In the genomic region with DNA sequence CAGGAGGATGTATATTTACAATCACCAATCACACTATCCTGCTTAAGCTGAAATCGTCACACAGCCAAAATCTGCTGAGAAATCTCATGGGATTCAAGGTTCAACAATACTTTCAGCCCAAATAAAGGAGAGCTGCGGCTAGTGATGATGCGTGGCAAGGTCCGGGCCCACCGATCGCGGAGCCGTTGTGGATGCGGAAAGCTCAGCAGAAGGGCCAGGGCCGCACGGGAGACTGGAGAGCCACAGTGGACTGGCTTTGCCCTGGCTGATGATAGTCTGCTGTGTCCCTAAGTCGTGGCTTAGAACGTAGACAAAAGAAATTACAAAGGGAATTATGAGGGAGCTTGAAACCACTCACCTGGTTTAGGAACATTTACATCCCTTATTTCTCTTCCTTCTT, we compare ENCODE assay signal across 25 cellular contexts.
"Had no signal": no experiment of that assay in that cellular context is flagged by ENCODE, and none has a peak within 500 bp of the region (broad histone marks: within the 10 kb centered on the region; RNA-seq: fewer than 3 reads in every experiment).

No MANE protein-coding gene starts in this region.

- H3K27ac ChIP-seq: gastrocnemius medialis, left lung, neutrophil, pancreas, thyroid gland had no signal

- ATAC-seq: gastrocnemius medialis; left cardiac atrium; left lung; mucosa of descending colon; natural killer cell treated with Interleukin-12 subunit alpha and Interleukin-12 subunit beta and Interleukin-15 and Interleukin-18, amount 100 ng/mL, for 72 hours; pancreas; sciatic nerve; stimulated activated naive CD8-positive, alpha-beta T cell treated with anti-CD3 and anti-CD28 coated beads, Interleukin-15, amount 100 ng/mL, for 72 hours had no signal

- H3K4me1 Mint-ChIP-seq: naive B cell, neural crest cell had no signal

- H3K36me3 ChIP-seq: gastrocnemius medialis, left lung, neutrophil, pancreas, thyroid gland had no signal

- H3K27me3 Mint-ChIP-seq: type B pancreatic cell had no signal

- H3K9me3 ChIP-seq: gastrocnemius medialis, left lung, mucosa of descending colon, neutrophil, pancreas, thyroid gland had no signal

- H3K27me3 ChIP-seq: gastrocnemius medialis, left lung, neutrophil, pancreas, thyroid gland had no signal

- H3K4me2 ChIP-seq: smooth muscle cell had no signal

- H3K36me3 Mint-ChIP-seq: mesothelial cell of epicardium; naive B cell; natural killer cell treated with Interleukin-12 subunit alpha and Interleukin-12 subunit beta and Interleukin-15 and Interleukin-18, amount 100 ng/mL, for 72 hours; type B pancreatic cell had no signal

- H3K4me1 ChIP-seq: gastrocnemius medialis, left lung, pancreas, thyroid gland had no signal

- H3K4me3 ChIP-seq: gastrocnemius medialis, left lung, mucosa of descending colon, pancreas, smooth muscle cell, thyroid gland had no signal

- H3K4me3 Mint-ChIP-seq: mesothelial cell of epicardium; naive B cell; natural killer cell treated with Interleukin-12 subunit alpha and Interleukin-12 subunit beta and Interleukin-15 and Interleukin-18, amount 100 ng/mL, for 72 hours; neural crest cell; stimulated activated naive CD8-positive, alpha-beta T cell treated with anti-CD3 and anti-CD28 coated beads, Interleukin-15, amount 100 ng/mL, for 72 hours; type B pancreatic cell had no signal

- H3K27ac Mint-ChIP-seq: mesothelial cell of epicardium; naive B cell; natural killer cell treated with Interleukin-12 subunit alpha and Interleukin-12 subunit beta and Interleukin-15 and Interleukin-18, amount 100 ng/mL, for 72 hours; stimulated activated naive CD8-positive, alpha-beta T cell treated with anti-CD3 and anti-CD28 coated beads, Interleukin-15, amount 100 ng/mL, for 72 hours; type B pancreatic cell had no signal

- H3K9me3 Mint-ChIP-seq: natural killer cell treated with Interleukin-12 subunit alpha and Interleukin-12 subunit beta and Interleukin-15 and Interleukin-18, amount 100 ng/mL, for 72 hours; stimulated activated naive CD8-positive, alpha-beta T cell treated with anti-CD3 and anti-CD28 coated beads, Interleukin-15, amount 100 ng/mL, for 72 hours had no signal

- DNase-seq: cerebellar nuclear complex; effector CD8-positive, alpha-beta T cell; foreskin fibroblast; gastrocnemius medialis; head of caudate nucleus; left cardiac atrium; mesenchymal stem cell; mucosa of descending colon; naive B cell; pancreas; stimulated activated CD4-positive, alpha-beta T cell treated with anti-CD3 and anti-CD28 coated beads, Interleukin-12 subunit alpha, Interleukin-12 subunit beta, amount 100 ng/mL, for 4 hours; stimulated activated CD4-positive, alpha-beta T cell treated with anti-CD3 and anti-CD28 coated beads, Interleukin-1b, Interleukin-23, amount 100 ng/mL, for 48 hours; stimulated activated CD4-positive, alpha-beta T cell treated with anti-CD3 and anti-CD28 coated beads, Interleukin-4, amount 100 ng/mL, for 1 hour; stimulated activated CD8-positive, alpha-beta memory T cell treated with anti-CD3 and anti-CD28 coated beads, Interleukin-4, amount 100 ng/mL, for 48 hours; stimulated activated naive CD4-positive, alpha-beta T cell; stimulated activated naive CD8-positive, alpha-beta T cell treated with anti-CD3 and anti-CD28 coated beads, Interleukin-15, amount 100 ng/mL, for 72 hours; thyroid gland had no signal
